Comparison of ENCODE assay signal across 9 cellular contexts in the genomic region with DNA sequence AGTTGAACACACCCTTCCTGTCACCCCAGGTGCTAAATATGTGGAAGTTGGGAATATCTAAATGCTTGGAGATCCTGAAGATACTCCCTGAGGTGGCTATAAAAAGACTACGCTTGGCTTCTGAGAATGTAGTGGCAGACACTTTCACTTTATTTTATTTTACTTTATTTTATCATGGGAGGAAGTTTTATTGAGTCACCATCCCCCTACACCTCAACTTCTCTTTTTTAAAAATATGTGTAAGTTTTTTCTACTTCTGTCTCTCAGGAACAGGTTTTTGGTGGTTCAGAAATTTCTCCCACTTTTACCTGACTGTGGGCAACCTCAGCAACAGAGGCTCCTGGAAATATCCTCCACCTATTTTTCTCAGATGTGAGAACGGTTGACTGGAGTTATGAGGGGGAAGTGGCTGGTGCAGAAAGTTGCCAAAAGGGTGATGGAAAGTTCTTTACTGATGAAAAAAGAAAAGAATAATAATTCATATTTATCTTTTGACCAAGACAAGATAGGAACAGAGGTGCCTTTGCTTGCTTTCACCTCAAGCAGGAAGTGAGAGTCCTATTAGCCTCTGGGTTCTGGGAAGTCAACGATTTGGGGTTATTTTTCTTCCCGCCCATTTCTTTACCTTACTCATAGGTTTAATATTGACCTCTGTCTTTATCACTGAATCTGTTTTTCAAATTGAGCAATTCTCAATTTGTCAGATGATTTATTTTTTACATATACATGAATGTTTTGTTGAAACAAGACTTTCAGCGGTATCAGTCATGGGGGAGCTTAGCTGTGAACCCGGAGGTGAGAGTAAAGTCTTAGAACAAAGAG.
DNase-seq lines count a peak whose midpoint lies in the region; ATAC-seq and TF ChIP-seq lines count a peak whose summit lies in the region.
"Had no signal": no experiment of that assay in that cellular context is flagged by ENCODE, and none has a peak within 500 bp of the region (broad histone marks: within the 10 kb centered on the region; RNA-seq: fewer than 3 reads in every experiment).

No MANE protein-coding gene starts in this region.

- H2AFZ ChIP-seq in neural progenitor cell (replicated peaks): no peak overlapping the region

- H3K4me3 Mint-ChIP-seq in activated CD4-positive, alpha-beta T cell treated with anti-CD3 and anti-CD28 coated beads, Interleukin-2, amount 10 ng/mL, durations not matched to agents 24 days and 14 days: peak overlapping the region; percentile 36
- no peak overlapping the region for H3K4me3 Mint-ChIP-seq in neural progenitor cell

- peak overlapping the region; percentile 34 for H3K27ac ChIP-seq in neutrophil
- peak overlapping the region in 1 of 10 donors; percentile 42 for H3K27ac ChIP-seq in heart right ventricle
- H3K27ac ChIP-seq in neural progenitor cell: no peak overlapping the region
- H3K27ac ChIP-seq: left lung had no signal

- H3K4me3 ChIP-seq in neutrophil (ENCODE audit: low read depth in 1 of 2, low read length in 1 of 2) (no peak overlapping the region), heart right ventricle (no peak overlapping the region), neural progenitor cell (no peak overlapping the region)
- H3K4me3 ChIP-seq: left lung had no signal

- ATAC-seq in HG02588 (IDR thresholded peaks at IDR 0.05; ENCODE audit: unreplicated experiment) (peak; percentile 60), heart right ventricle (no peak)
- ATAC-seq: left lung had no signal

- WGBS in heart right ventricle, 2 donors: 82 to 90% methylated on average over 6 of the region's 6 CpGs

- intact Hi-C loops in activated CD4-positive, alpha-beta T cell treated with anti-CD3 and anti-CD28 coated beads, Interleukin-2, amount 10 ng/mL, durations not matched to agents 24 days and 14 days (cut with micrococcal nuclease): loop anchor here (5.0 to 10.0 kb wide), 2 partner anchors 100 to 417 kb away; no protein-coding TSS in a partner anchor
- intact Hi-C loops in heart right ventricle (cut with DNase I): loop anchor here in 1 of 10 donors (5.0 kb wide), 1 partner anchor 765 kb away; no protein-coding TSS in a partner anchor

- no peak overlapping the region for H3K9ac ChIP-seq in neural progenitor cell

- no peak overlapping the region for H3K4me2 ChIP-seq in neural progenitor cell

- no peaks in the 10 kb centered on the region for H3F3A ChIP-seq in neural progenitor cell (ENCODE audit: low read depth)

- DNase-seq in activated CD4-positive, alpha-beta T cell treated with anti-CD3 and anti-CD28 coated beads, Interleukin-2, amount 10 ng/mL, durations not matched to agents 24 days and 14 days: peak; percentile 52
- no peak for DNase-seq in activated CD4-positive, alpha-beta T cell treated with anti-CD3 and anti-CD28 coated beads for 4 hours
- DNase-seq in KBM-7 (peak; percentile 63), heart right ventricle (no peak), cerebellar nuclear complex (lab: John Stamatoyannopoulos, UW) (no peak), neural progenitor cell (ENCODE audit: low spot score) (no peak)
- DNase-seq: left lung had no signal

- TF ChIP-seq CTCF in neutrophil (IDR thresholded peaks at IDR 0.05) (no peak), heart right ventricle (IDR thresholded peaks at IDR 0.05) (no peak), neural progenitor cell (IDR thresholded peaks at IDR 0.05) (no peak)

- H4K20me1 ChIP-seq in neural progenitor cell (ENCODE audit: low read depth): no peaks in the 10 kb centered on the region

- H3K27ac Mint-ChIP-seq in activated CD4-positive, alpha-beta T cell treated with anti-CD3 and anti-CD28 coated beads, Interleukin-2, amount 10 ng/mL, durations not matched to agents 24 days and 14 days: peak overlapping the region; percentile 73
- H3K27ac Mint-ChIP-seq in neural progenitor cell: no peak overlapping the region

- H3K36me3 Mint-ChIP-seq in activated CD4-positive, alpha-beta T cell treated with anti-CD3 and anti-CD28 coated beads, Interleukin-2, amount 10 ng/mL, durations not matched to agents 24 days and 14 days (ENCODE audit: low read depth): no peaks in the 10 kb centered on the region
- no peaks in the 10 kb centered on the region for H3K36me3 Mint-ChIP-seq in neural progenitor cell

- H3K4me1 ChIP-seq in neutrophil (ENCODE audit: control insufficient read depth in 1 of 2, insufficient read depth in 1 of 2, low read depth in 1 of 2, low read length in 1 of 2) (peaks cover 3 to 6% of the 10 kb centered on the region in 2 experiments), heart right ventricle (peaks cover 0 to 42% (median 0%) of the 10 kb centered on the region in 9 donors), neural progenitor cell (no peaks in the 10 kb centered on the region)

- peaks cover 4% of the 10 kb centered on the region for H3K27me3 Mint-ChIP-seq in activated CD4-positive, alpha-beta T cell treated with anti-CD3 and anti-CD28 coated beads, Interleukin-2, amount 10 ng/mL, durations not matched to agents 24 days and 14 days
- peaks cover 2% of the 10 kb centered on the region for H3K27me3 Mint-ChIP-seq in neural progenitor cell (ENCODE audit: insufficient read depth, low read depth)

- H3K9me3 Mint-ChIP-seq in activated CD4-positive, alpha-beta T cell treated with anti-CD3 and anti-CD28 coated beads, Interleukin-2, amount 10 ng/mL, durations not matched to agents 24 days and 14 days: peaks cover 11% of the 10 kb centered on the region
- peaks cover 3% of the 10 kb centered on the region for H3K9me3 Mint-ChIP-seq in neural progenitor cell

- no peaks in the 10 kb centered on the region for H3K9me3 ChIP-seq in neutrophil
- no peaks in the 10 kb centered on the region for H3K9me3 ChIP-seq in heart right ventricle
- H3K9me3 ChIP-seq in neural progenitor cell (ENCODE audit: low read depth): no peaks in the 10 kb centered on the region
- H3K9me3 ChIP-seq: left lung had no signal

- in situ Hi-C loops in KBM-7 (cut with MboI; ENCODE audit: low pct_unique_long_range_greater_than_20kb, low sequenced_read_pairs): no loop called here

- H3K27me3 ChIP-seq in neutrophil (no peaks in the 10 kb centered on the region), heart right ventricle (no peaks in the 10 kb centered on the region), neural progenitor cell (no peaks in the 10 kb centered on the region)
- H3K27me3 ChIP-seq: left lung had no signal

- no peaks in the 10 kb centered on the region for H3K36me3 ChIP-seq in neutrophil
- no peaks in the 10 kb centered on the region for H3K36me3 ChIP-seq in heart right ventricle
- H3K36me3 ChIP-seq in neural progenitor cell: no peaks in the 10 kb centered on the region
- H3K36me3 ChIP-seq: left lung had no signal

- H3K4me1 Mint-ChIP-seq in activated CD4-positive, alpha-beta T cell treated with anti-CD3 and anti-CD28 coated beads, Interleukin-2, amount 10 ng/mL, durations not matched to agents 24 days and 14 days: peaks cover 25% of the 10 kb centered on the region
- H3K4me1 Mint-ChIP-seq in neural progenitor cell: no peaks in the 10 kb centered on the region

- no peaks in the 10 kb centered on the region for H3K79me2 ChIP-seq in neural progenitor cell (ENCODE audit: low read depth)

Comparison
In these comparisons a context has a peak if more than half of its experiments do, and no peak if none do; other contexts are left out.
1. DNase-seq: peak in activated CD4-positive, alpha-beta T cell treated with anti-CD3 and anti-CD28 coated beads, Interleukin-2, amount 10 ng/mL, durations not matched to agents 24 days and 14 days (single experiment) and KBM-7 (single experiment); none in activated CD4-positive, alpha-beta T cell treated with anti-CD3 and anti-CD28 coated beads for 4 hours (0 of 2), heart right ventricle (0 of 2), cerebellar nuclear complex (0 of 2) and neural progenitor cell (single experiment).